In genomic region chr10:62037166-62037831, GRCh38 we compare ENCODE assay signal across 8 cellular contexts.
A peak's percentile ranks its signal among the peaks of the same experiment; 100 is the strongest.
DNase-seq lines count a peak whose midpoint lies in the region; ATAC-seq and TF ChIP-seq lines count a peak whose summit lies in the region.

No MANE protein-coding gene starts in this region.

- no peak for TF ChIP-seq POLR2A in body of pancreas (IDR thresholded peaks at IDR 0.05)

- ATAC-seq in body of pancreas: no peak
- ATAC-seq in HG03139 (IDR thresholded peaks at IDR 0.05; ENCODE audit: unreplicated experiment): no peak

- H3K4me3 ChIP-seq in HFF-Myc (replicated peaks; ENCODE audit: low read depth, low read length) (no peak overlapping the region), body of pancreas (no peak overlapping the region), mesodermal cell (ENCODE audit: extremely low read depth, insufficient read depth, low read length, poor library complexity, severe bottlenecking) (no peak overlapping the region)

- H3K27ac ChIP-seq in body of pancreas (peak overlapping the region in 3 of 4 donors; percentile 16 to 44 (median 28)), mesodermal cell (ENCODE audit: low read depth, low read length, severe bottlenecking) (peak overlapping the region; percentile 57)

- intact Hi-C loops in body of pancreas (cut with DNase I): loop anchor here (10.0 kb wide), 1 partner anchor 218 kb away; no protein-coding TSS in a partner anchor

- DNase-seq in AG08395 (ENCODE audit: low spot score): peak; percentile 65
- peak; percentile 67 for DNase-seq in HFF-Myc (ENCODE audit: extremely low read depth, low read depth)
- DNase-seq in body of pancreas: no peak
- DNase-seq in DMS 273 treated with DMSO at 0.1 percent for 48 hours (lab: John Stamatoyannopoulos, UW): no peak
- no peak for DNase-seq in NOMO-1 (lab: John Stamatoyannopoulos, UW; ENCODE audit: unreplicated experiment in 2 of 2)
- no peak for DNase-seq in effector CD4-positive, alpha-beta T cell

- H3K36me3 ChIP-seq in body of pancreas (replicated peaks in 1 of 2; ENCODE audit: insufficient read depth in 1 of 2, low read depth in 2 of 2) (no peaks in the 10 kb centered on the region), mesodermal cell (ENCODE audit: control insufficient read depth, insufficient read depth, low read length) (no peaks in the 10 kb centered on the region)

- TF ChIP-seq CTCF in HFF-Myc (IDR thresholded peaks at IDR 0.05; ENCODE audit: low read depth, low read length, missing control alignments): no peak
- no peak for TF ChIP-seq CTCF in body of pancreas (IDR thresholded peaks at IDR 0.05)

- no peaks in the 10 kb centered on the region for H3K27me3 ChIP-seq in body of pancreas

- H3K4me1 ChIP-seq in body of pancreas (peaks cover 15% of the 10 kb centered on the region), mesodermal cell (ENCODE audit: control insufficient read depth, insufficient read depth, low read length, poor library complexity, severe bottlenecking) (peaks cover 37% of the 10 kb centered on the region)

- 56 to 59% methylated on average over 8 of the region's 8 CpGs for WGBS in body of pancreas, 2 donors
- 50 to 62% methylated on average over 2 to 5 of the region's 8 CpGs for WGBS in mesodermal cell (ENCODE audit: insufficient coverage in 2 of 2), 2 experiments

- no peaks in the 10 kb centered on the region for H3K9me3 ChIP-seq in body of pancreas
- H3K9me3 ChIP-seq in mesodermal cell (ENCODE audit: control insufficient read depth, low read length): no peaks in the 10 kb centered on the region

Comparison
In these comparisons a context has a peak if more than half of its experiments do, and no peak if none do; other contexts are left out.
1. DNase-seq: peak in AG08395 (single experiment) and HFF-Myc (single experiment); none in body of pancreas (0 of 4), DMS 273 treated with DMSO at 0.1 percent for 48 hours (single experiment), NOMO-1 (0 of 2) and effector CD4-positive, alpha-beta T cell (single experiment).